ENCODE assay signal across 9 cellular contexts in the genomic region with DNA sequence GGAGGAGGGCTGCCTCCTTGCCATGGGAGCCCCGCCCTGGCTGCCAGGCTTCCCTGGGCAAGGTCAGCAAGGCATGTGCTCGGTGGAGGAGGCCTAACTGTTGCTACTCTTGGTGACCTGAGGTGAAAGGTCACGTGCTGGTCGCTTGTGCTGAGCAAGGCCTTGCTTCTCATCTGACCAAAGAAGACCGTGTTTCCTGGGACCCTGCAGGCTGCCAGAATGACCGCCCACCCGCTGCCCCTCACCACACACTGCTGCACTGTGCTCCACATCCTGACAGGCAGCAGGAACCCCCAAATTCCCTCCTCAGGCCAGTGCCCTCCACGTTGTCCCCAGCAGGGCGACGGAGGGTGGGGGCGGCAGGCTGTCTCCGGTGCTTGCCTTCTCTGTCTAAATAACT.
"Had no signal": no experiment of that assay in that cellular context is flagged by ENCODE, and none has a peak within 500 bp of the region (broad histone marks: within the 10 kb centered on the region; RNA-seq: fewer than 3 reads in every experiment).

No MANE protein-coding gene starts in this region.

- H3K4me3 ChIP-seq: GM23338, HAP-1 had no signal

- H3K27ac Mint-ChIP-seq: GM23338, HFFc6, IgD-negative memory B cell had no signal

- H3K9me3 ChIP-seq: HAP-1 had no signal

- H2AFZ ChIP-seq: GM23338 had no signal

- H3K9me3 Mint-ChIP-seq: IgD-negative memory B cell had no signal

- H3K4me1 ChIP-seq: HAP-1 had no signal

- H3K27ac ChIP-seq: HL-60 had no signal

- H3K4me1 Mint-ChIP-seq: GM23338, IgD-negative memory B cell had no signal

- H3K4me2 ChIP-seq: GM23338 had no signal

- DNase-seq: HFFc6 had no signal

- H3K4me3 Mint-ChIP-seq: GM23338, HFFc6, IgD-negative memory B cell had no signal

- ATAC-seq: GM23338, HCT116, HepG2 had no signal

- H3K36me3 ChIP-seq: HAP-1 had no signal

- FAIRE-seq: H1, H54, HepG2 had no signal
